In genomic region chr6:159727717-159728440, GRCh38 we compare ENCODE assay signal across 1 cellular context.
TF ChIP-seq lines count a peak whose summit lies in the region.

No MANE protein-coding gene starts in this region.

TF ChIP-seq in K562, 482 proteins besides CTCF, POLR2A, EP300 and RAD21 (continued from another document and continues in another):
- no peak for TF ChIP-seq SFPQ (IDR thresholded peaks at IDR 0.05; ENCODE audit: low read depth, low read length)
- no peak for TF ChIP-seq TCF3 (CRISPR knock-in tag; IDR thresholded peaks at IDR 0.05)
- TF ChIP-seq ZC3H11A (IDR thresholded peaks at IDR 0.05; ENCODE audit: low read depth, low read length), result no peak; the same call in 1 of the 2 replicates
- TF ChIP-seq KAT2B (IDR thresholded peaks at IDR 0.05; ENCODE audit: low read depth, low read length), result no peak
- TF ChIP-seq MGA (IDR thresholded peaks at IDR 0.05), result no peak
- TF ChIP-seq RBM34 (IDR thresholded peaks at IDR 0.05; ENCODE audit: borderline replicate concordance, insufficient read depth, low read length), result no peak
- no peak for TF ChIP-seq BRD9 (IDR thresholded peaks at IDR 0.05; ENCODE audit: low read depth, partially characterized antibody)
- no peak for TF ChIP-seq MAFF (IDR thresholded peaks at IDR 0.05; ENCODE audit: low read length)
- TF ChIP-seq HLTF (IDR thresholded peaks at IDR 0.05), result no peak
- no peak for TF ChIP-seq CHD2 (IDR thresholded peaks at IDR 0.05; ENCODE audit: low read depth, low read length)
- TF ChIP-seq TSHZ1 (CRISPR knock-in tag; IDR thresholded peaks at IDR 0.05), result no peak
- TF ChIP-seq BRF1 (IDR thresholded peaks at IDR 0.05; ENCODE audit: borderline replicate concordance, extremely low read depth, insufficient read length), result no peak
- TF ChIP-seq SAFB (IDR thresholded peaks at IDR 0.05; ENCODE audit: borderline replicate concordance, low read depth, low read length), result no peak
- TF ChIP-seq NBN (IDR thresholded peaks at IDR 0.05; ENCODE audit: low read depth), result no peak
- no peak for TF ChIP-seq ZNF184 (CRISPR knock-in tag; IDR thresholded peaks at IDR 0.05)
- peak; percentile 32; a peak in 1 of 4 replicates for TF ChIP-seq MLLT1 (IDR thresholded peaks at IDR 0.05)
- no peak for TF ChIP-seq PYGO2 (tag; IDR thresholded peaks at IDR 0.05)
- no peak for TF ChIP-seq ELF2 (CRISPR knock-in tag; IDR thresholded peaks at IDR 0.05)
- TF ChIP-seq ZNF280B (CRISPR knock-in tag; IDR thresholded peaks at IDR 0.05), result no peak
- TF ChIP-seq ATF7 (IDR thresholded peaks at IDR 0.05), result no peak
- no peak for TF ChIP-seq MITF (IDR thresholded peaks at IDR 0.05)
- no peak for TF ChIP-seq NKRF (IDR thresholded peaks at IDR 0.05; ENCODE audit: borderline replicate concordance)
- TF ChIP-seq ZBTB5 (IDR thresholded peaks at IDR 0.05), result no peak
